ENCODE assay signal across 10 cellular contexts in the genomic region with DNA sequence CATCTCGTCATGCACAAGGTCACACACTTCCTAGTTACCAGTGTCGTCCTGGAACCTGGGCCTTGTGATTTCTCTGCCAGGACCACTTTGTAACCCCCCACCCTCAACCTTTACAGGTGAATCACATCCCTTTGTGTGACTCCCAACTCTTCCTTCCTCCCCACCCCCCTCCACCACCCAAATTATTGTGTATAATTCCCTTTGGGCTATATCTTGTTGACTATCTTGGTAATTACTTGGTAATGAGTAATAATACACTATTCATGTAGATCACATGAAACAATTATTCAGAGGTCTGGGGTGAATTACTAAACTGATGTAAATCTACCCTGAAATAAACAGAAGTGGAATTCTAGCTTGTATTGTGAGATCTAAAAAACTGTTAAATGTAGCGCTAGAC. TPM values are rescaled to one million over a fixed set of nuclear protein-coding genes. Genes with fewer than 3 reads are reported as not detected.
DNase-seq lines count a peak whose midpoint lies in the region; ATAC-seq and TF ChIP-seq lines count a peak whose summit lies in the region.
"Had no signal": no experiment of that assay in that cellular context is flagged by ENCODE, and none has a peak within 500 bp of the region (broad histone marks: within the 10 kb centered on the region; RNA-seq: fewer than 3 reads in every experiment).

No MANE protein-coding gene starts in this region.

- H3K18ac ChIP-seq in neuronal stem cell (ENCODE audit: low read length), result no peak overlapping the region

- DNase-seq in Caco-2 (no peak), dorsolateral prefrontal cortex (no peak), mucosa of descending colon (no peak), neuronal stem cell (ENCODE audit: low spot score) (no peak), HPDE6-E6E7 (ENCODE audit: extremely low spot score) (no peak), T1000 (lab: John Stamatoyannopoulos, UW) (no peak)
- no peak for DNase-seq in activated naive CD8-positive, alpha-beta T cell treated with anti-CD3 and anti-CD28 coated beads, Interleukin-2, amount 50 U/mL, for 24 hours
- DNase-seq: NK-92 treated with Interleukin-12 subunit alpha and Interleukin-12 subunit beta, amount 100 ng/mL, for 24 hours had no signal

- CTCF ChIA-PET in Caco-2 (lab: Charles Lee), result no interaction called here

- H3K9ac ChIP-seq in neuronal stem cell (ENCODE audit: low read depth, low read length, poor library complexity), result no peak overlapping the region

- TF ChIP-seq CTCF in Caco-2 (IDR thresholded peaks at IDR 0.05; ENCODE audit: insufficient read depth in 1 of 2, low read depth in 1 of 2, low read length in 1 of 2, severe bottlenecking in 1 of 2, unreplicated experiment in 1 of 2) (no peak), dorsolateral prefrontal cortex (IDR thresholded peaks at IDR 0.05 in 54 of 56, conservative IDR thresholded peaks at IDR 0.05 in 2 of 56; ENCODE audit: low read depth in 1 of 56, partially characterized antibody in 56 of 56) (no peak), mucosa of descending colon (IDR thresholded peaks at IDR 0.05) (no peak)

- H2BK15ac ChIP-seq in neuronal stem cell (ENCODE audit: low read length), result no peak overlapping the region

- no peak overlapping the region for H2AK5ac ChIP-seq in neuronal stem cell (ENCODE audit: low read depth, low read length)

- no peak overlapping the region for H4K8ac ChIP-seq in neuronal stem cell (ENCODE audit: low read depth, low read length)

- H3K79me1 ChIP-seq in neuronal stem cell (ENCODE audit: low read depth, low read length), result no peaks in the 10 kb centered on the region

- H3K4me1 Mint-ChIP-seq in Caco-2 (ENCODE audit: low read depth, unreplicated experiment), result no peaks in the 10 kb centered on the region
- H3K4me1 Mint-ChIP-seq in activated naive CD8-positive, alpha-beta T cell treated with anti-CD3 and anti-CD28 coated beads, Interleukin-2, amount 50 U/mL, for 24 hours, result no peaks in the 10 kb centered on the region

- H3K4me1 ChIP-seq in Caco-2 (peaks cover 4% of the 10 kb centered on the region; the same call in 1 of the 2 replicates), mucosa of descending colon (ENCODE audit: low read depth) (peaks cover 10% of the 10 kb centered on the region), neuronal stem cell (ENCODE audit: control insufficient read depth in 2 of 2, insufficient read depth in 1 of 2, low read depth in 1 of 2, low read length in 2 of 2) (peaks cover 3 to 6% of the 10 kb centered on the region in 2 donors)

- H2BK120ac ChIP-seq in neuronal stem cell (ENCODE audit: low read depth, low read length), result no peak overlapping the region

- H3K27me3 Mint-ChIP-seq in Caco-2 (ENCODE audit: insufficient read depth, unreplicated experiment), result peaks cover 30% of the 10 kb centered on the region
- H3K27me3 Mint-ChIP-seq in activated naive CD8-positive, alpha-beta T cell treated with anti-CD3 and anti-CD28 coated beads, Interleukin-2, amount 50 U/mL, for 24 hours, result peaks cover 60% of the 10 kb centered on the region

- H2BK5ac ChIP-seq in neuronal stem cell (ENCODE audit: low read length), result no peak overlapping the region

- no peak overlapping the region for H3K14ac ChIP-seq in neuronal stem cell (ENCODE audit: low read length)

- no peak overlapping the region for H3K23ac ChIP-seq in neuronal stem cell (ENCODE audit: low read depth, low read length, poor library complexity)

- POLR2A ChIA-PET in Caco-2 (lab: Charles Lee), result no interaction called here

- H3K4me3 ChIP-seq in Caco-2 (ENCODE audit: low read depth, low read length) (no peak overlapping the region), dorsolateral prefrontal cortex (peak overlapping the region; percentile 54 to 88 (median 76)), mucosa of descending colon (no peak overlapping the region), neuronal stem cell (ENCODE audit: low read length in 2 of 2) (no peak overlapping the region)

- peaks cover 2% of the 10 kb centered on the region for H3K27me3 ChIP-seq in Caco-2 (replicated peaks; ENCODE audit: control insufficient read depth, insufficient read depth, low read length)
- H3K27me3 ChIP-seq in dorsolateral prefrontal cortex, result peaks cover 0 to 13% (median 0%) of the 10 kb centered on the region in 45 donors
- H3K27me3 ChIP-seq in neuronal stem cell (ENCODE audit: control insufficient read depth in 3 of 3, insufficient read depth in 3 of 3, low read depth in 1 of 3, low read length in 3 of 3), result peaks cover 9 to 57% (median 32%) of the 10 kb centered on the region in 3 experiments

- H3K4ac ChIP-seq in neuronal stem cell (ENCODE audit: low read length), result no peak overlapping the region

- no TSS peak for BruUV-seq in Caco-2 (replicated peaks; lab: Mats Ljungman, UMichigan)

- peaks cover 4% of the 10 kb centered on the region for H3K36me3 Mint-ChIP-seq in Caco-2 (ENCODE audit: insufficient read depth, unreplicated experiment)
- H3K36me3 Mint-ChIP-seq in activated naive CD8-positive, alpha-beta T cell treated with anti-CD3 and anti-CD28 coated beads, Interleukin-2, amount 50 U/mL, for 24 hours (ENCODE audit: low read depth), result no peaks in the 10 kb centered on the region

- intact Hi-C loops in Caco-2 (cut with micrococcal nuclease; ENCODE audit: unreplicated experiment), result no loop called here
- intact Hi-C loops in dorsolateral prefrontal cortex (cut with DNase I), result loop anchor here in 1 of 2 donors (10.0 kb wide), 1 partner anchor 179 kb away; no protein-coding TSS in a partner anchor
- intact Hi-C loops in mucosa of descending colon (cut with DNase I, micrococcal nuclease), result loop anchor here in 1 of 2 donors (2.0 kb wide), 1 partner anchor 53 kb away; no protein-coding TSS in a partner anchor

- no peaks in the 10 kb centered on the region for H3K9me3 Mint-ChIP-seq in Caco-2 (ENCODE audit: unreplicated experiment)
- no peaks in the 10 kb centered on the region for H3K9me3 Mint-ChIP-seq in activated naive CD8-positive, alpha-beta T cell treated with anti-CD3 and anti-CD28 coated beads, Interleukin-2, amount 50 U/mL, for 24 hours

- no peak overlapping the region for H3K27ac Mint-ChIP-seq in Caco-2 (ENCODE audit: unreplicated experiment)
- H3K27ac Mint-ChIP-seq in activated naive CD8-positive, alpha-beta T cell treated with anti-CD3 and anti-CD28 coated beads, Interleukin-2, amount 50 U/mL, for 24 hours, result no peak overlapping the region

- peak; percentile 3 for ATAC-seq in mucosa of descending colon
- ATAC-seq in activated naive CD8-positive, alpha-beta T cell treated with anti-CD3 and anti-CD28 coated beads, Interleukin-2, amount 50 U/mL, for 24 hours, result no peak

- H3K27ac ChIP-seq in KOPT-K1 (ENCODE audit: low read depth, low read length, poor library complexity, severe bottlenecking) (peak overlapping the region; percentile 94), dorsolateral prefrontal cortex (peak overlapping the region in 52 of 59 donors; percentile 19 to 92 (median 82)), neuronal stem cell (replicated peaks; ENCODE audit: low read length) (no peak overlapping the region)

- WGBS in neuronal stem cell (ENCODE audit: extremely low coverage in 2 of 2, insufficient read length in 2 of 2, insufficient replicate concordance in 1 of 2), 2 donors, result no CpG with 5 or more reads among the region's 3 CpGs

- no peak overlapping the region for H3K4me2 ChIP-seq in neuronal stem cell (ENCODE audit: insufficient read depth, low read length, poor library complexity, severe bottlenecking)

- no peak overlapping the region for H2BK12ac ChIP-seq in neuronal stem cell (ENCODE audit: low read length)

- no peak overlapping the region for H4K91ac ChIP-seq in neuronal stem cell (ENCODE audit: low read depth, low read length, poor library complexity)

- H3K9me3 ChIP-seq in Caco-2 (no peaks in the 10 kb centered on the region), KOPT-K1 (ENCODE audit: insufficient read depth, low read length, poor library complexity, severe bottlenecking) (no peaks in the 10 kb centered on the region), mucosa of descending colon (no peaks in the 10 kb centered on the region), neuronal stem cell (replicated peaks in 1 of 2; ENCODE audit: control insufficient read depth in 2 of 2, insufficient read depth in 1 of 2, low read depth in 1 of 2, low read length in 2 of 2) (no peaks in the 10 kb centered on the region)

- H3K36me3 ChIP-seq in Caco-2 (ENCODE audit: control insufficient read depth, insufficient read depth, low read length), result no peaks in the 10 kb centered on the region
- H3K36me3 ChIP-seq in KOPT-K1 (ENCODE audit: insufficient read depth, low read length), result peaks cover 20% of the 10 kb centered on the region
- H3K36me3 ChIP-seq in mucosa of descending colon (ENCODE audit: low read depth), result no peaks in the 10 kb centered on the region
- no peaks in the 10 kb centered on the region for H3K36me3 ChIP-seq in neuronal stem cell (replicated peaks in 1 of 2; ENCODE audit: control insufficient read depth in 2 of 2, insufficient read depth in 2 of 2, low read length in 2 of 2)

- H3K4me3 Mint-ChIP-seq in Caco-2 (ENCODE audit: unreplicated experiment), result peak overlapping the region; percentile 83
- H3K4me3 Mint-ChIP-seq in activated naive CD8-positive, alpha-beta T cell treated with anti-CD3 and anti-CD28 coated beads, Interleukin-2, amount 50 U/mL, for 24 hours, result no peak overlapping the region

- no peak overlapping the region for H2AFZ ChIP-seq in neuronal stem cell (ENCODE audit: low read length)

RNA-seq across cellular contexts. Expression of gene KCNK1, which starts 1.7 kb away (rescaled TPM):
- total RNA-seq in Caco-2 (2022) (0.60 TPM in 1 of 2 replicates, not detected in the other), dorsolateral prefrontal cortex (100 to 1,000 TPM in 12 of 120 experiments, 10 to 100 TPM in 108; 32.0 to 140 (median 72.4) TPM), mucosa of descending colon (10 to 100 TPM; 22.2 to 44.8 (median 43.6) TPM)
- polyA plus RNA-seq in neuronal stem cell (2013, experiment 1 of 2), result 0.06 TPM
- polyA plus RNA-seq in neuronal stem cell (2013, experiment 2 of 2), result 0.06 TPM
- total RNA-seq: osteocyte had no signal

Comparison
In these comparisons a context has a peak if more than half of its experiments do, and no peak if none do; other contexts are left out.
1. H3K4me3 ChIP-seq: peak in dorsolateral prefrontal cortex (59 of 59); none in Caco-2 (single experiment), mucosa of descending colon (single experiment) and neuronal stem cell (0 of 2).
2. RNA of gene KCNK1, which starts 1.7 kb away (total RNA-seq): 32.0 to 140 TPM in dorsolateral prefrontal cortex and 22.2 to 44.8 TPM in mucosa of descending colon; 0.60 TPM in Caco-2; every median in the first group is over 10 times any median in the second.